7 cellular contexts compared by ENCODE assay signal in the genomic region with DNA sequence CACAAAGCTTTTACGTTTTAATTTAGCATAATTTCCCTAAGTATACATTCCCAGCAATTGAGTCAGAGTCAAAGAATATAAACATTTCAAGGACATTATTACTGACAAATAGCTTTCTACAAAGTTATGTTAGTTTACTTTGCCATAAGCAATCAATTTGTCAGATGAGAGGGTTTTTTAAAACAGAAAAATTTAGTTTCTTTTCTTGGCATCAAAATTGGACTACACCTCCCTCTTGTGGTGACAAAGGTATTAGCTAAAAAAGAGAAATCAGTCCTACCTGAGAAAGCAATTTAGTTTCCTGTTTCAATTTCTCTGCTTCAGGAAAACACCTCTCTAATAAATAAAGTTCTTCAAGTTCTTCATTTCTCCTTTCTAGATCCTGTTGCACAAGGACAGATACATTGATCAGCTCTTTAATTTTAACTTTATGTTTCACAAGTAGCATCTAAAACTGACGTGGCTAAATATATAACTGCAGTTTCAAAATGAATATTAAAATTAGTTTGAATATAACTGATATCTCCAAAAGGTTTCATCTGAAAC. TPM values are rescaled to one million over a fixed set of nuclear protein-coding genes. Genes with fewer than 3 reads are reported as not detected.
DNase-seq lines count a peak whose midpoint lies in the region; ATAC-seq, FAIRE-seq and TF ChIP-seq lines count a peak whose summit lies in the region.

No MANE protein-coding gene starts in this region.

- peak; percentile 29 to 66 (median 45) for TF ChIP-seq CTCF in gastroesophageal sphincter (IDR thresholded peaks at IDR 0.05)
- TF ChIP-seq CTCF in thoracic aorta (IDR thresholded peaks at IDR 0.05): peak; percentile 61

- H3K27ac ChIP-seq in gastroesophageal sphincter: peak overlapping the region in 1 of 4 donors; percentile 21
- H3K27ac ChIP-seq in thoracic aorta: no peak overlapping the region

- H3K27me3 ChIP-seq in gastroesophageal sphincter (no peaks in the 10 kb centered on the region), thoracic aorta (replicated peaks; ENCODE audit: insufficient read depth) (no peaks in the 10 kb centered on the region)

- 14 to 47% methylated on average over 1 to 2 of the region's 2 CpGs for WGBS in gastroesophageal sphincter (ENCODE audit: low coverage in 1 of 2), 2 donors

- no peaks in the 10 kb centered on the region for H3K9me3 ChIP-seq in gastroesophageal sphincter
- no peaks in the 10 kb centered on the region for H3K9me3 ChIP-seq in thoracic aorta

- peak; percentile 52 for ATAC-seq in GM19351 (IDR thresholded peaks at IDR 0.05; ENCODE audit: unreplicated experiment)
- ATAC-seq in gastroesophageal sphincter: no peak
- ATAC-seq in thoracic aorta (ENCODE audit: insufficient number of reproducible peaks, low FRiP score, low read depth): no peak

- TF ChIP-seq EP300 in gastroesophageal sphincter (IDR thresholded peaks at IDR 0.05): no peak

- no peak for TF ChIP-seq POLR2A in gastroesophageal sphincter (IDR thresholded peaks at IDR 0.05)

- no peak for FAIRE-seq in HTR-8/SVneo (lab: Jason Lieb, UNC)

- H3K4me3 ChIP-seq in gastroesophageal sphincter: no peak overlapping the region
- H3K4me3 ChIP-seq in thoracic aorta: no peak overlapping the region

- H3K36me3 ChIP-seq in gastroesophageal sphincter (no peaks in the 10 kb centered on the region), thoracic aorta (no peaks in the 10 kb centered on the region)

- H3K4me1 ChIP-seq in gastroesophageal sphincter (peaks cover 0 to 14% (median 3%) of the 10 kb centered on the region in 3 donors), thoracic aorta (ENCODE audit: control insufficient read depth in 1 of 2, low read depth in 2 of 2) (peaks cover 5 to 12% of the 10 kb centered on the region in 2 donors)

- DNase-seq in Daoy (ENCODE audit: low read depth) (peak; percentile 20), HTR-8/SVneo (ENCODE audit: insufficient read length, low spot score) (peak; percentile 41), SW480 (ENCODE audit: low spot score) (peak; percentile 76), thoracic aorta (ENCODE audit: low spot score) (no peak), retina (no peak)

RNA-seq across cellular contexts. Expression of a gene that starts 39.9 kb away (rescaled TPM):
- 0.11 and 0.33 TPM in 2 replicates for total RNA-seq in Daoy (2014; rRNA removed; shearing (Covaris generic))
- total RNA-seq in gastroesophageal sphincter (1 to 10 TPM in 1 of 4 donors, under 1 TPM in 3; 0.22 to 2.3 (median 0.76) TPM), thoracic aorta (not detected)

RNA-seq across cellular contexts. Expression of a gene that starts 39.9 kb away (rescaled TPM):
- total RNA-seq in Daoy (2014; rRNA removed; shearing (Covaris generic)): 43.2 and 46.7 TPM in 2 replicates
- total RNA-seq in gastroesophageal sphincter: 10 to 100 TPM; 45.8 to 73.8 (median 47.1) TPM
- 10 to 100 TPM; 21.8 to 39.1 TPM for total RNA-seq in thoracic aorta

Comparison
In these comparisons a context has a peak if more than half of its experiments do, and no peak if none do; other contexts are left out.
1. DNase-seq: peak in Daoy (single experiment), HTR-8/SVneo (single experiment) and SW480 (single experiment); none in thoracic aorta (single experiment) and retina (single experiment).